13 cellular contexts compared by ENCODE assay signal in genomic region chr6:107244742-107245470, GRCh38.
"Had no signal": no experiment of that assay in that cellular context is flagged by ENCODE, and none has a peak within 500 bp of the region (broad histone marks: within the 10 kb centered on the region; RNA-seq: fewer than 3 reads in every experiment).

No MANE protein-coding gene starts in this region.

- DNase-seq: activated CD4-positive, alpha-beta memory T cell treated with anti-CD3 and anti-CD28 coated beads, Interleukin-2, amount 10 ng/mL, durations not matched to agents 7 days and 5 days; activated CD4-positive, alpha-beta T cell treated with anti-CD3 and anti-CD28 coated beads for 4 hours; activated naive CD4-positive, alpha-beta T cell treated with anti-CD3 and anti-CD28 coated beads, Interleukin-2, amount 10 ng/mL, durations not matched to agents 7 days and 5 days; activated T-cell treated with anti-CD3 and anti-CD28 coated beads, Interleukin-2, amount 50 U/mL, for 24 hours; colonic mucosa; left colon; lower lobe of right lung; nephron progenitor cell; occipital lobe; tibial artery; uterus had no signal

- ATAC-seq: left colon; lower lobe of right lung; stimulated activated memory B cell treated with anti-CD40 and anti-IgM and Interleukin-4, amounts not matched to agents 10 μg/mL and 1 μg/mL and 100 μg/mL, for 72 hours; WTC11 had no signal
